ENCODE assay signal across 16 cellular contexts in genomic region chr6:119241540-119242309, GRCh38.
A peak's percentile ranks its signal among the peaks of the same experiment; 100 is the strongest.
DNase-seq lines count a peak whose midpoint lies in the region; ATAC-seq and TF ChIP-seq lines count a peak whose summit lies in the region.
"Had no signal": no experiment of that assay in that cellular context is flagged by ENCODE, and none has a peak within 500 bp of the region (broad histone marks: within the 10 kb centered on the region; RNA-seq: fewer than 3 reads in every experiment).

No MANE protein-coding gene starts in this region.

- in situ Hi-C loops in gastrocnemius medialis (cut with MboI; ENCODE audit: low sequenced_read_pairs in 4 of 4), result no loop called here

- H2AFZ ChIP-seq in HCT116 (ENCODE audit: low read depth, low read length, poor library complexity, severe bottlenecking), result no peak overlapping the region

- CTCF ChIA-PET in HCT116 (lab: Charles Lee), result no interaction called here

- H3K79me2 ChIP-seq in HCT116 (ENCODE audit: insufficient read depth, low read length), result no peaks in the 10 kb centered on the region

- POLR2A ChIA-PET in HCT116 (lab: Charles Lee), result no interaction called here

- no peaks in the 10 kb centered on the region for H3K9me3 ChIP-seq in HCT116 (ENCODE audit: control insufficient read depth in 1 of 2, insufficient read depth in 1 of 2, low read depth in 1 of 2, low read length in 2 of 2)
- no peaks in the 10 kb centered on the region for H3K9me3 ChIP-seq in right lobe of liver
- no peaks in the 10 kb centered on the region for H3K9me3 ChIP-seq in gastrocnemius medialis
- no peaks in the 10 kb centered on the region for H3K9me3 ChIP-seq in tibial artery
- H3K9me3 ChIP-seq: HAP-1 had no signal

- H3K4me2 ChIP-seq in HCT116 (ENCODE audit: low read length), result 0 out of 2 replicates have a peak overlapping the region, but pooled peaks have one; percentile 21

- BruUV-seq in HCT116 (replicated peaks; lab: Mats Ljungman, UMichigan), result no TSS peak

- WGBS in right lobe of liver (ENCODE audit: insufficient coverage, low coverage, low lambda C conversion rate, missing lambda C conversion rate), result 71% methylated on average over 3 of the region's 3 CpGs

- intact Hi-C loops in HCT116 (cut with micrococcal nuclease) (no loop called here), right lobe of liver (cut with DNase I) (no loop called here), gastrocnemius medialis (cut with DNase I; ENCODE audit: low total_unique reads) (no loop called here), tibial artery (cut with DNase I; ENCODE audit: low total_unique reads) (no loop called here)

- H3K9me2 ChIP-seq in HCT116 (ENCODE audit: insufficient read depth), result no peaks in the 10 kb centered on the region

- ATAC-seq in HCT116, result no peak
- ATAC-seq in right lobe of liver, result peak in 3 of 4 donors; percentile 11 to 29 (median 18)
- ATAC-seq in gastrocnemius medialis, result no peak
- ATAC-seq in activated CD4-positive, CD25-positive, alpha-beta regulatory T cell treated with anti-CD3 and anti-CD28 coated beads, Interleukin-2, amount 50 U/mL, for 24 hours, result no peak
- ATAC-seq: PC-3 had no signal

- TF ChIP-seq RAD21 in HCT116 (IDR thresholded peaks at IDR 0.05; ENCODE audit: low read depth), result no peak

- no peaks in the 10 kb centered on the region for H3K27me3 ChIP-seq in HCT116 (ENCODE audit: insufficient read depth, low read length)
- no peaks in the 10 kb centered on the region for H3K27me3 ChIP-seq in right lobe of liver
- H3K27me3 ChIP-seq in gastrocnemius medialis, result no peaks in the 10 kb centered on the region
- no peaks in the 10 kb centered on the region for H3K27me3 ChIP-seq in tibial artery

- no peak overlapping the region for H3K9ac ChIP-seq in HCT116 (ENCODE audit: low read length)

- H3K36me3 ChIP-seq in HCT116 (ENCODE audit: control insufficient read depth in 1 of 2, insufficient read depth in 2 of 2, low read length in 2 of 2) (peaks cover 0 to 8% of the 10 kb centered on the region in 2 experiments; a peak in 2 of 4 replicates), right lobe of liver (peaks cover 0 to 8% (median 0%) of the 10 kb centered on the region in 4 donors), gastrocnemius medialis (no peaks in the 10 kb centered on the region), tibial artery (no peaks in the 10 kb centered on the region)
- H3K36me3 ChIP-seq: HAP-1 had no signal

- H3K4me3 ChIP-seq in HCT116 (replicated peaks in 1 of 2; ENCODE audit: low read depth in 1 of 2, low read length in 2 of 2) (no peak overlapping the region), right lobe of liver (no peak overlapping the region), gastrocnemius medialis (no peak overlapping the region), tibial artery (no peak overlapping the region)
- H3K4me3 ChIP-seq: HAP-1 had no signal

- TF ChIP-seq CTCF in HCT116 (IDR thresholded peaks at IDR 0.05 in 2 of 3, conservative IDR thresholded peaks at IDR 0.05 in 1 of 3; ENCODE audit: borderline replicate concordance in 1 of 3, insufficient read depth in 1 of 3, low read depth in 2 of 3, low read length in 2 of 3) (no peak), right lobe of liver (IDR thresholded peaks at IDR 0.05) (no peak), gastrocnemius medialis (IDR thresholded peaks at IDR 0.05 in 4 of 5, conservative IDR thresholded peaks at IDR 0.05 in 1 of 5) (no peak), tibial artery (IDR thresholded peaks at IDR 0.05) (no peak)

- RAD21 ChIA-PET in HCT116 (lab: Charles Lee; ENCODE audit: low non-redundant PET in 1 of 2, low total read pairs in 2 of 2, uncharacterized antibody in 2 of 2, unreplicated experiment in 2 of 2), result no interaction called here

- peak overlapping the region; percentile 54 for H3K27ac ChIP-seq in HCT116 (ENCODE audit: low read depth, low read length)
- H3K27ac ChIP-seq in right lobe of liver, result peak overlapping the region in 2 of 3 donors; percentile 17 to 85
- H3K27ac ChIP-seq in gastrocnemius medialis, result peak overlapping the region in 3 of 4 donors; percentile 29 to 45 (median 34)
- H3K27ac ChIP-seq in tibial artery, result no peak overlapping the region

- TF ChIP-seq POLR2A in HCT116 (IDR thresholded peaks at IDR 0.05; ENCODE audit: borderline replicate concordance, extremely low read depth, insufficient read depth, insufficient read length), result no peak
- TF ChIP-seq POLR2A in right lobe of liver (IDR thresholded peaks at IDR 0.05), result no peak
- TF ChIP-seq POLR2A in gastrocnemius medialis (IDR thresholded peaks at IDR 0.05), result no peak

- H3K4me1 ChIP-seq in HCT116 (ENCODE audit: control insufficient read depth in 1 of 2, insufficient read depth in 2 of 2, low read length in 2 of 2) (peaks cover 16 to 31% of the 10 kb centered on the region in 2 experiments), right lobe of liver (peaks cover 0 to 21% (median 2%) of the 10 kb centered on the region in 4 donors), gastrocnemius medialis (peaks cover 0 to 12% of the 10 kb centered on the region in 2 donors), tibial artery (peaks cover 0 to 9% (median 3%) of the 10 kb centered on the region in 4 donors)
- H3K4me1 ChIP-seq: HAP-1 had no signal

- DNase-seq in HCT116 (ENCODE audit: low read depth, low spot score), result no peak
- peak; percentile 3 for DNase-seq in amniotic epithelial cell (ENCODE audit: low read depth)
- no peak for DNase-seq in right lobe of liver
- DNase-seq in gastrocnemius medialis, result no peak
- DNase-seq in tibial artery, result no peak
- DNase-seq in NCI-H1930 (lab: John Stamatoyannopoulos, UW), result no peak
- DNase-seq: ACHN; CD8-positive, alpha-beta memory T cell; DMS79; KG1; NCI-H1694; NCI-H2227 treated with DMSO at 0.1 percent for 48 hours; PC-3; SIG-M5 had no signal

- H4K20me1 ChIP-seq in HCT116 (ENCODE audit: insufficient read depth), result no peaks in the 10 kb centered on the region

TF ChIP-seq in HCT116, 20 proteins besides CTCF, POLR2A, EP300 and RAD21:
- no peak for TF ChIP-seq ZFX (IDR thresholded peaks at IDR 0.05)
- TF ChIP-seq MAX (IDR thresholded peaks at IDR 0.05), result no peak
- TF ChIP-seq FOSL1 (IDR thresholded peaks at IDR 0.05; ENCODE audit: low read depth), result no peak
- no peak for TF ChIP-seq SRF (IDR thresholded peaks at IDR 0.05; ENCODE audit: low read depth)
- TF ChIP-seq YY1 (IDR thresholded peaks at IDR 0.05; ENCODE audit: extremely low read depth, insufficient replicate concordance, low read depth, low read length), result no peak

Comparison
In these comparisons a context has a peak if more than half of its experiments do, and no peak if none do; other contexts are left out.
1. ATAC-seq: peak in right lobe of liver (3 of 4); none in HCT116 (single experiment), gastrocnemius medialis (0 of 2) and activated CD4-positive, CD25-positive, alpha-beta regulatory T cell treated with anti-CD3 and anti-CD28 coated beads, Interleukin-2, amount 50 U/mL, for 24 hours (0 of 2).
2. H3K27ac ChIP-seq: peak in HCT116 (single experiment), right lobe of liver (2 of 3) and gastrocnemius medialis (3 of 4); none in tibial artery (0 of 2).